Comparison of ENCODE assay signal across 29 cellular contexts in the genomic region with DNA sequence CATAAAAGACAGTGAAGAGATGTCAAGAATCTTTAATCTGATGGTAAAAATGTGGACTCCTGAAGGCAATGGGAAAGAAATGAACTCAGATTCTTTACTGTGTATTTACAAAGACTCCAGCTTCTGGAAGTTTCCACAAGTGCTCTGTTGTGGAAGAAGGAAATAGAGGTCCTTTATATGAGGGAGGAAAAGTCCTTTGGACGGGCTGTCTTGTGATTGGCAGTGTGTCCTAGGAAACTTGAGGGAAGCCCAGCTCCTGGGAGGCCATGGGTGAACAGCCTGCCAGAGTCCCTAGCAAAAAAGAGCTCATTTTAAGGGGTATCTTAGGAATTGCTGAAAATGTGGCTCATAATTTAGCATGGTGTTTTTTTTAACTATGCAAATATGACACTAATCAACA.
"Had no signal": no experiment of that assay in that cellular context is flagged by ENCODE, and none has a peak within 500 bp of the region (broad histone marks: within the 10 kb centered on the region; RNA-seq: fewer than 3 reads in every experiment).

No MANE protein-coding gene starts in this region.

- H3K27me3 Mint-ChIP-seq: activated naive CD4-positive, alpha-beta T cell treated with anti-CD3 and anti-CD28 coated beads, Interleukin-2, amount 50 U/mL, for 24 hours had no signal

- H3K9me3 ChIP-seq: adrenal gland, ascending aorta, breast epithelium, neutrophil, right lobe of liver, testis, vagina had no signal

- H3K27ac ChIP-seq: adrenal gland, ascending aorta, breast epithelium, hepatocyte, neutrophil, parathyroid adenoma, right lobe of liver, skin epidermis, testis, vagina had no signal

- H3K79me2 ChIP-seq: hepatocyte, parathyroid adenoma had no signal

- H3K4me3 ChIP-seq: adrenal gland, ascending aorta, breast epithelium, hepatocyte, right lobe of liver, skin epidermis, testis, vagina had no signal

- ATAC-seq: naive thymus-derived CD4-positive, alpha-beta T cell; right lobe of liver; stimulated activated memory B cell treated with anti-CD40 and anti-IgM and Interleukin-4, amounts not matched to agents 10 μg/mL and 1 μg/mL and 100 μg/mL, for 72 hours had no signal

- H3K36me3 Mint-ChIP-seq: activated naive CD4-positive, alpha-beta T cell treated with anti-CD3 and anti-CD28 coated beads, Interleukin-2, amount 50 U/mL, for 24 hours; naive thymus-derived CD4-positive, alpha-beta T cell; stimulated activated memory B cell treated with anti-CD40 and anti-IgM and Interleukin-4, amounts not matched to agents 10 μg/mL and 1 μg/mL and 100 μg/mL, for 72 hours had no signal

- H3K27me3 ChIP-seq: ascending aorta, testis, vagina had no signal

- H3K4me3 Mint-ChIP-seq: activated naive CD4-positive, alpha-beta T cell treated with anti-CD3 and anti-CD28 coated beads, Interleukin-2, amount 50 U/mL, for 24 hours; stimulated activated memory B cell treated with anti-CD40 and anti-IgM and Interleukin-4, amounts not matched to agents 10 μg/mL and 1 μg/mL and 100 μg/mL, for 72 hours had no signal

- H2AFZ ChIP-seq: hepatocyte, parathyroid adenoma had no signal

- H3K9me3 Mint-ChIP-seq: activated naive CD4-positive, alpha-beta T cell treated with anti-CD3 and anti-CD28 coated beads, Interleukin-2, amount 50 U/mL, for 24 hours; immature natural killer cell; naive thymus-derived CD4-positive, alpha-beta T cell; stimulated activated memory B cell treated with anti-CD40 and anti-IgM and Interleukin-4, amounts not matched to agents 10 μg/mL and 1 μg/mL and 100 μg/mL, for 72 hours had no signal

- DNase-seq: activated CD4-positive, alpha-beta T cell treated with anti-CD3 and anti-CD28 coated beads for 1 hour; activated CD4-positive, alpha-beta T cell treated with anti-CD3 and anti-CD28 coated beads, Interleukin-2, amount 50 U/mL, for 1 hour; activated gamma-delta T cell treated with Interleukin-2 at 50 U/mL for 16 hours; activated T-cell treated with anti-CD3 and anti-CD28 coated beads, Interleukin-2, amount 50 U/mL, for 1 hour; cerebellar nuclear complex; cortex of kidney; effector CD4-positive, alpha-beta T cell; foreskin melanocyte; glutamatergic neuron; immature natural killer cell; kidney glomerular epithelial cell; mesendoderm; naive thymus-derived CD4-positive, alpha-beta T cell; right lobe of liver; stimulated activated CD4-positive, alpha-beta T cell treated with anti-CD3 and anti-CD28 coated beads, Interleukin-2, amount 100 ng/mL, for 24 hours; T-helper 1 cell; T-helper 9 cell; testis; trophoblast cell had no signal

- H3K27ac Mint-ChIP-seq: activated naive CD4-positive, alpha-beta T cell treated with anti-CD3 and anti-CD28 coated beads, Interleukin-2, amount 50 U/mL, for 24 hours; immature natural killer cell; stimulated activated memory B cell treated with anti-CD40 and anti-IgM and Interleukin-4, amounts not matched to agents 10 μg/mL and 1 μg/mL and 100 μg/mL, for 72 hours had no signal

- H3K4me2 ChIP-seq: hepatocyte had no signal

- H3K36me3 ChIP-seq: adrenal gland, ascending aorta, breast epithelium, neutrophil, right lobe of liver, vagina had no signal

- H3K9ac ChIP-seq: parathyroid adenoma had no signal
